In genomic region chr9:127825319-127826051, GRCh38 we compare ENCODE assay signal across 7 cellular contexts. TPM values are rescaled to one million over a fixed set of nuclear protein-coding genes. Genes with fewer than 3 reads are reported as not detected.
A peak's percentile ranks its signal among the peaks of the same experiment; 100 is the strongest.
DNase-seq lines count a peak whose midpoint lies in the region; ATAC-seq and TF ChIP-seq lines count a peak whose summit lies in the region.
"Had no signal": no experiment of that assay in that cellular context is flagged by ENCODE, and none has a peak within 500 bp of the region (broad histone marks: within the 10 kb centered on the region; RNA-seq: fewer than 3 reads in every experiment).

No MANE protein-coding gene starts in this region.

- H4K20me1 ChIP-seq in PC-9 (ENCODE audit: insufficient read depth) = no peaks in the 10 kb centered on the region

- no peaks in the 10 kb centered on the region for H3K79me2 ChIP-seq in PC-9 (ENCODE audit: low read depth)

- H3K9me2 ChIP-seq in PC-9 (ENCODE audit: insufficient read depth) = no peaks in the 10 kb centered on the region

- H3K36me3 ChIP-seq in endocrine pancreas (ENCODE audit: control insufficient read depth, insufficient read depth, low read length) (no peaks in the 10 kb centered on the region), gastrocnemius medialis (no peaks in the 10 kb centered on the region), PC-9 (ENCODE audit: low read depth) (no peaks in the 10 kb centered on the region)

- H3K27me3 ChIP-seq in endocrine pancreas (ENCODE audit: control insufficient read depth, insufficient read depth, low read length) (no peaks in the 10 kb centered on the region), gastrocnemius medialis (no peaks in the 10 kb centered on the region), PC-9 (ENCODE audit: insufficient read depth, low read depth) (no peaks in the 10 kb centered on the region)

- CTCF ChIA-PET in PC-9 (lab: Charles Lee) = no interaction called here

- H3K27ac ChIP-seq in gastrocnemius medialis (peak overlapping the region in 1 of 4 donors; percentile 28), PC-9 (no peak overlapping the region)

- TF ChIP-seq CTCF in gastrocnemius medialis (IDR thresholded peaks at IDR 0.05 in 4 of 5, conservative IDR thresholded peaks at IDR 0.05 in 1 of 5) (peak in 4 of 5 experiments; percentile 24 to 41 (median 28)), PC-9 (conservative IDR thresholded peaks at IDR 0.05) (no peak)

- H3K9me3 ChIP-seq in endocrine pancreas (ENCODE audit: control insufficient read depth, low read length) = no peaks in the 10 kb centered on the region
- no peaks in the 10 kb centered on the region for H3K9me3 ChIP-seq in gastrocnemius medialis
- H3K9me3 ChIP-seq in PC-9 (ENCODE audit: insufficient read depth, low read depth) = no peaks in the 10 kb centered on the region

- DNase-seq in gastrocnemius medialis (peak in 1 of 2 donors; percentile 44), NCI-H2081 (lab: John Stamatoyannopoulos, UW) (no peak), PC-9 (no peak)
- DNase-seq: immature natural killer cell had no signal

- TF ChIP-seq POLR2A in gastrocnemius medialis (IDR thresholded peaks at IDR 0.05) = no peak

- H3F3A ChIP-seq in PC-9 (ENCODE audit: insufficient read depth, low read depth) = peaks cover 29% of the 10 kb centered on the region; the same call in 1 of the 2 replicates

- intact Hi-C loops in gastrocnemius medialis (cut with DNase I; ENCODE audit: low total_unique reads) (no loop called here), PC-9 (cut with micrococcal nuclease; ENCODE audit: unreplicated experiment) (no loop called here)

- in situ Hi-C loops in gastrocnemius medialis (cut with MboI; ENCODE audit: low sequenced_read_pairs in 4 of 4) = no loop called here

- H3K9ac ChIP-seq in endocrine pancreas (ENCODE audit: control insufficient read depth, insufficient read depth, low read length) = peak overlapping the region; percentile 47

- peak; percentile 30; the same call in 1 of the 2 replicates for TF ChIP-seq RAD21 in Ishikawa (IDR thresholded peaks at IDR 0.05; ENCODE audit: low read depth)

- no peak overlapping the region for H2AFZ ChIP-seq in PC-9

- no peaks in the 10 kb centered on the region for H3K4me1 ChIP-seq in endocrine pancreas (ENCODE audit: control insufficient read depth, insufficient read depth, low read length)
- peaks cover 39 to 40% of the 10 kb centered on the region in 2 donors for H3K4me1 ChIP-seq in gastrocnemius medialis
- no peaks in the 10 kb centered on the region for H3K4me1 ChIP-seq in PC-9 (replicated peaks; ENCODE audit: insufficient read depth)

- ATAC-seq in gastrocnemius medialis = no peak
- ATAC-seq in HG02642 (IDR thresholded peaks at IDR 0.05; ENCODE audit: poor library complexity, unreplicated experiment) = no peak

- H3K4me2 ChIP-seq in PC-9 = no peak overlapping the region

- no TSS peak for BruUV-seq in PC-9 (replicated peaks; lab: Mats Ljungman, UMichigan)

- POLR2A ChIA-PET in PC-9 (lab: Charles Lee; ENCODE audit: unreplicated experiment) = no interaction called here

- no peak for TF ChIP-seq EP300 in Ishikawa (IDR thresholded peaks at IDR 0.05; ENCODE audit: borderline replicate concordance)

- H3K4me3 ChIP-seq in endocrine pancreas (ENCODE audit: control insufficient read depth, insufficient read depth, low read length) (no peak overlapping the region), gastrocnemius medialis (no peak overlapping the region), PC-9 (no peak overlapping the region)

TF ChIP-seq in Ishikawa, 13 proteins besides CTCF, POLR2A, EP300 and RAD21:
- TF ChIP-seq ZBTB7A (IDR thresholded peaks at IDR 0.05; ENCODE audit: low read depth) (0 out of 2 replicates have a peak, but pooled peaks have one; percentile 37), NFIC (IDR thresholded peaks at IDR 0.05) (peak; percentile 50; the same call in 1 of the 2 replicates), CREB1 (IDR thresholded peaks at IDR 0.05; ENCODE audit: low read depth) (no peak)

RNA-seq across cellular contexts. Expression of gene FPGS, which starts 22.8 kb away (rescaled TPM):
- total RNA-seq in gastrocnemius medialis (10 to 100 TPM; 36.4 to 87.6 (median 47.7) TPM), PC-9 (2021) (152 and 191 TPM in 2 replicates)

RNA-seq across cellular contexts. Expression of gene ENG, which starts 29.0 kb away (rescaled TPM):
- total RNA-seq in gastrocnemius medialis (10 to 100 TPM; 27.4 to 49.8 (median 32.6) TPM), PC-9 (2021) (18.4 and 23.1 TPM in 2 replicates)

RNA-seq across cellular contexts. Expression of gene CDK9, which starts 39.7 kb away (rescaled TPM):
- total RNA-seq in gastrocnemius medialis (10 to 100 TPM; 50.3 to 71.2 (median 51.2) TPM), PC-9 (2021) (92.5 and 93.8 TPM in 2 replicates)

RNA-seq across cellular contexts. Expression of gene SH2D3C, which starts 47.0 kb away (rescaled TPM):
- total RNA-seq in gastrocnemius medialis (1 to 10 TPM; 4.7 to 8.1 (median 5.2) TPM), PC-9 (2021) (0.75 and 0.79 TPM in 2 replicates)

RNA-seq across cellular contexts. Expression of gene AK1, which starts 52.0 kb away (rescaled TPM):
- total RNA-seq in gastrocnemius medialis (100 to 1,000 TPM; 240 to 489 (median 359) TPM), PC-9 (2021) (84.5 and 86.8 TPM in 2 replicates)
